ENCODE assay signal across 32 cellular contexts in the genomic region with DNA sequence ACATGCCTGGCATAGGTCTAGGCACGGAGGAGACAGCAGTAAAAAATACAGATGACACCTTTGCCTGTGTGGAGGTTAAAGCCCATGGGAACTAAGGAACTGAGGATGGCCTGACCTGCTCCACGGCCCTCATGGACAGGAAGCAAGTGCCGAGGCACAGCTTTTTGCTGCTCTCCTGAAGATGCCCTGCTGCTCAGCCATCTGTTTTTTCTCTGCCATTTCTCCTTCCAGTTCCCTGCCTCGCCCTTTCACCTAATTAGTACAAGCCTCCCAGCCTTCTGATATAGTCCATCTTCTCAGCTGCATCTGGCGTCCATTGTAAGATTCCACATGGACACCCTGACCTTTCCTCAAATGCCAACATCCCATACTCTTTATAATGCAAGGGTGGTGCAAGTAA. TPM values are rescaled to one million over a fixed set of nuclear protein-coding genes. Genes with fewer than 3 reads are reported as not detected.
"Had no signal": no experiment of that assay in that cellular context is flagged by ENCODE, and none has a peak within 500 bp of the region (broad histone marks: within the 10 kb centered on the region; RNA-seq: fewer than 3 reads in every experiment).

No MANE protein-coding gene starts in this region.

- H3K9me3 Mint-ChIP-seq: activated CD4-positive, alpha-beta T cell treated with anti-CD3 and anti-CD28 coated beads, Interleukin-2, amount 10 ng/mL, durations not matched to agents 24 days and 14 days; activated CD8-positive, alpha-beta T cell treated with anti-CD3 and anti-CD28 coated beads for 36 hours; activated T-cell treated with anti-CD3 and anti-CD28 coated beads, Interleukin-2, amount 50 U/mL, for 4 hours; activated T-helper 17 cell treated with anti-CD3 and anti-CD28 coated beads, Interleukin-2, amount 50 U/mL, for 72 hours; central memory CD8-positive, alpha-beta T cell; naive B cell; nephron progenitor cell; stimulated activated naive CD8-positive, alpha-beta T cell treated with anti-CD3 and anti-CD28 coated beads, Interleukin-15, Interleukin-2, amounts not matched to agents 100 ng/mL and 50 ng/mL, for 24 hours had no signal

- H3K9me3 ChIP-seq: breast epithelium, colonic mucosa, esophagus squamous epithelium, heart right ventricle, left lung, pancreas, psoas muscle, thoracic aorta, vagina had no signal

- H3K27me3 Mint-ChIP-seq: activated CD4-positive, alpha-beta T cell treated with anti-CD3 and anti-CD28 coated beads, Interleukin-2, amount 10 ng/mL, durations not matched to agents 24 days and 14 days; activated CD8-positive, alpha-beta T cell treated with anti-CD3 and anti-CD28 coated beads for 36 hours; activated T-helper 17 cell treated with anti-CD3 and anti-CD28 coated beads, Interleukin-2, amount 50 U/mL, for 72 hours; central memory CD8-positive, alpha-beta T cell; naive B cell; stimulated activated naive CD8-positive, alpha-beta T cell treated with anti-CD3 and anti-CD28 coated beads, Interleukin-15, Interleukin-2, amounts not matched to agents 100 ng/mL and 50 ng/mL, for 24 hours had no signal

- H3K4me1 ChIP-seq: breast epithelium, colonic mucosa, esophagus squamous epithelium, pancreas, psoas muscle, vagina had no signal

- DNase-seq: activated CD4-positive, alpha-beta T cell treated with anti-CD3 and anti-CD28 coated beads, Interleukin-2, amount 10 ng/mL, durations not matched to agents 24 days and 14 days; activated CD4-positive, CD25-positive, alpha-beta regulatory T cell; activated CD8-positive, alpha-beta T cell treated with anti-CD3 and anti-CD28 coated beads for 36 hours; activated gamma-delta T cell treated with Interleukin-2 at 50 U/mL for 16 hours; activated naive CD4-positive, alpha-beta T cell treated with anti-CD3 and anti-CD28 coated beads, Interleukin-2, amount 50 U/mL, for 16 hours; activated T-cell treated with anti-CD3 and anti-CD28 coated beads, Interleukin-2, amount 50 U/mL, for 4 hours; colonic mucosa; effector CD8-positive, alpha-beta T cell; esophagus squamous epithelium; foreskin melanocyte; heart right ventricle; naive B cell; nephron progenitor cell; nucleus accumbens; pancreas; psoas muscle; right cardiac atrium; stimulated activated CD4-positive, alpha-beta T cell treated with anti-CD3 and anti-CD28 coated beads, Interleukin-2, amount 100 ng/mL, for 48 hours; trophoblast cell had no signal

- H3K4me3 Mint-ChIP-seq: activated CD4-positive, alpha-beta T cell treated with anti-CD3 and anti-CD28 coated beads, Interleukin-2, amount 10 ng/mL, durations not matched to agents 24 days and 14 days; activated CD8-positive, alpha-beta T cell treated with anti-CD3 and anti-CD28 coated beads for 36 hours; activated T-cell treated with anti-CD3 and anti-CD28 coated beads, Interleukin-2, amount 50 U/mL, for 4 hours; activated T-helper 17 cell treated with anti-CD3 and anti-CD28 coated beads, Interleukin-2, amount 50 U/mL, for 72 hours; central memory CD8-positive, alpha-beta T cell; naive B cell; nephron progenitor cell; stimulated activated naive CD8-positive, alpha-beta T cell treated with anti-CD3 and anti-CD28 coated beads, Interleukin-15, Interleukin-2, amounts not matched to agents 100 ng/mL and 50 ng/mL, for 24 hours had no signal

- ATAC-seq: activated CD8-positive, alpha-beta T cell treated with anti-CD3 and anti-CD28 coated beads for 36 hours; activated T-cell treated with anti-CD3 and anti-CD28 coated beads, Interleukin-2, amount 50 U/mL, for 4 hours; activated T-helper 17 cell treated with anti-CD3 and anti-CD28 coated beads, Interleukin-2, amount 50 U/mL, for 72 hours; pancreas had no signal

- H3K27ac ChIP-seq: breast epithelium, colonic mucosa, epithelial cell of prostate, esophagus squamous epithelium, pancreas, psoas muscle, thoracic aorta, vagina had no signal

- H3K4me3 ChIP-seq: breast epithelium, colonic mucosa, esophagus squamous epithelium, heart right ventricle, left lung, lung, pancreas, psoas muscle, thoracic aorta, vagina had no signal

- H3K4me1 Mint-ChIP-seq: activated T-helper 17 cell treated with anti-CD3 and anti-CD28 coated beads, Interleukin-2, amount 50 U/mL, for 72 hours; naive B cell; nephron progenitor cell had no signal

- H3K27ac Mint-ChIP-seq: activated CD4-positive, alpha-beta T cell treated with anti-CD3 and anti-CD28 coated beads, Interleukin-2, amount 10 ng/mL, durations not matched to agents 24 days and 14 days; activated CD8-positive, alpha-beta T cell treated with anti-CD3 and anti-CD28 coated beads for 36 hours; activated T-helper 17 cell treated with anti-CD3 and anti-CD28 coated beads, Interleukin-2, amount 50 U/mL, for 72 hours; nephron progenitor cell; stimulated activated naive CD8-positive, alpha-beta T cell treated with anti-CD3 and anti-CD28 coated beads, Interleukin-15, Interleukin-2, amounts not matched to agents 100 ng/mL and 50 ng/mL, for 24 hours had no signal

- H3K27me3 ChIP-seq: breast epithelium, colonic mucosa, esophagus squamous epithelium, heart right ventricle, left lung, pancreas, vagina had no signal

RNA-seq across cellular contexts. Expression of a gene that starts 11.8 kb away (rescaled TPM):
- total RNA-seq: dermis microvascular lymphatic vessel endothelial cell, glomerular endothelial cell had no signal

RNA-seq across cellular contexts. Expression of a gene that starts 45.1 kb away (rescaled TPM):
- total RNA-seq: activated CD4-positive, alpha-beta T cell treated with anti-CD3 and anti-CD28 coated beads, Interleukin-2, amount 10 ng/mL, durations not matched to agents 24 days and 14 days; activated T-cell treated with anti-CD3 and anti-CD28 coated beads, Interleukin-2, amount 50 U/mL, for 4 hours; breast epithelium; dermis microvascular lymphatic vessel endothelial cell; esophagus squamous epithelium; glomerular endothelial cell; heart right ventricle; psoas muscle; right cardiac atrium; subcutaneous adipose tissue; T-helper 1 cell treated with Interleukin-12 subunit alpha and Interleukin-12 subunit beta and Interleukin-4 antibody, amounts not matched to agents 30 ng/mL and 1 ng/mL, for 36 hours; thoracic aorta; vagina had no signal
- polyA plus RNA-seq: heart right ventricle, pancreas, right cardiac atrium had no signal
